8 cellular contexts compared by ENCODE assay signal in genomic region chr19:11092181-11092538, GRCh38. TPM values are rescaled to one million over a fixed set of nuclear protein-coding genes. Genes with fewer than 3 reads are reported as not detected.
DNase-seq lines count a peak whose midpoint lies in the region; ATAC-seq and TF ChIP-seq lines count a peak whose summit lies in the region.

No MANE protein-coding gene starts in this region.

- intact Hi-C loops in PC-9 (cut with micrococcal nuclease; ENCODE audit: unreplicated experiment) (loop anchor here (5.0 kb wide), 1 partner anchor 45 kb away; no protein-coding TSS in a partner anchor), breast epithelium (cut with DNase I; ENCODE audit: low total_unique reads) (no loop called here), transverse colon (cut with DNase I; ENCODE audit: low total_unique reads) (loop anchor here (2.0 kb wide), 1 partner anchor 61 kb away; no protein-coding TSS in a partner anchor)

- H4K20me1 ChIP-seq in PC-9 (ENCODE audit: insufficient read depth): peaks cover 36% of the 10 kb centered on the region

- H3K9me2 ChIP-seq in PC-9 (ENCODE audit: insufficient read depth): no peaks in the 10 kb centered on the region

- peaks cover 77% of the 10 kb centered on the region for H3F3A ChIP-seq in PC-9 (ENCODE audit: insufficient read depth, low read depth)

- H3K27me3 Mint-ChIP-seq in memory B cell: peaks cover 9% of the 10 kb centered on the region

- H3K27me3 ChIP-seq in PC-9 (ENCODE audit: insufficient read depth, low read depth) (no peaks in the 10 kb centered on the region), breast epithelium (no peaks in the 10 kb centered on the region), transverse colon (no peaks in the 10 kb centered on the region)

- H2AFZ ChIP-seq in PC-9: no peak overlapping the region

- no peak for TF ChIP-seq EP300 in transverse colon (IDR thresholded peaks at IDR 0.05; ENCODE audit: low read depth)

- no TSS peak for BruUV-seq in PC-9 (replicated peaks; lab: Mats Ljungman, UMichigan)

- CTCF ChIA-PET in GM10248 (lab: Yijun Ruan, JAX): interaction anchor here (1.0 to 6.8 kb wide), 3 partner anchors 26 to 57 kb away, joined by 3 to 31 read pairs (median 12); no protein-coding TSS in a partner anchor
- CTCF ChIA-PET in PC-9 (lab: Charles Lee): interaction anchor here (1.0 kb wide), 1 partner anchor 56 kb away, joined by 3 read pairs; no protein-coding TSS in a partner anchor

- H3K4me2 ChIP-seq in PC-9: peak overlapping the region; percentile 96

- H3K36me3 Mint-ChIP-seq in memory B cell: peaks cover 2% of the 10 kb centered on the region

- H3K36me3 ChIP-seq in PC-9 (ENCODE audit: low read depth): peaks cover 38% of the 10 kb centered on the region
- no peaks in the 10 kb centered on the region for H3K36me3 ChIP-seq in breast epithelium
- no peaks in the 10 kb centered on the region for H3K36me3 ChIP-seq in transverse colon

- in situ Hi-C loops in transverse colon (cut with MboI; ENCODE audit: low pct_ligation_motif_present in 1 of 4, low pct_unique_long_range_greater_than_20kb in 1 of 4, low sequenced_read_pairs in 3 of 4): no loop called here

- no peak overlapping the region for H3K4me3 Mint-ChIP-seq in memory B cell

- ATAC-seq in memory B cell (ENCODE audit: low read depth) (no peak), HG03039 (IDR thresholded peaks at IDR 0.05; ENCODE audit: unreplicated experiment) (no peak)

- peaks cover 66% of the 10 kb centered on the region for H3K79me2 ChIP-seq in PC-9 (ENCODE audit: low read depth)

- H3K9me3 Mint-ChIP-seq in memory B cell: no peaks in the 10 kb centered on the region

- DNase-seq in GM10248 (ENCODE audit: extremely low spot score) (peak; percentile 29), PC-9 (peak in 1 of 2 experiments; percentile 91), breast epithelium (ENCODE audit: low spot score in 2 of 2) (no peak), memory B cell (ENCODE audit: low spot score in 2 of 2) (no peak), transverse colon (no peak), NCI-H1092 treated with DMSO at 0.1 percent for 48 hours (lab: John Stamatoyannopoulos, UW) (no peak), DMS 273 (lab: John Stamatoyannopoulos, UW; ENCODE audit: unreplicated experiment) (no peak)

- POLR2A ChIA-PET in GM10248 (lab: Yijun Ruan, JAX) (no interaction called here), PC-9 (lab: Charles Lee; ENCODE audit: unreplicated experiment) (no interaction called here)

- WGBS in transverse colon (ENCODE audit: low coverage in 1 of 2), 2 donors: 0 to 38% methylated on average over 2 to 6 of the region's 6 CpGs

- TF ChIP-seq CTCF in GM10248 (IDR thresholded peaks at IDR 0.05; ENCODE audit: control extremely low read depth, extremely low read depth, low read depth, missing control alignments): no peak
- no peak for TF ChIP-seq CTCF in PC-9 (conservative IDR thresholded peaks at IDR 0.05)
- TF ChIP-seq CTCF in breast epithelium (IDR thresholded peaks at IDR 0.05): no peak
- no peak for TF ChIP-seq CTCF in transverse colon (IDR thresholded peaks at IDR 0.05)

- H3K4me1 ChIP-seq in PC-9 (replicated peaks; ENCODE audit: insufficient read depth) (peaks cover 73% of the 10 kb centered on the region), breast epithelium (peaks cover 0 to 9% of the 10 kb centered on the region in 2 donors), transverse colon (peaks cover 14 to 72% (median 56%) of the 10 kb centered on the region in 4 donors)

- peak overlapping the region; percentile 91 for H3K27ac Mint-ChIP-seq in memory B cell

- peaks cover 14% of the 10 kb centered on the region for H3K4me1 Mint-ChIP-seq in memory B cell

- peak overlapping the region; percentile 90 for H3K4me3 ChIP-seq in PC-9
- H3K4me3 ChIP-seq in breast epithelium: peak overlapping the region in 2 of 3 donors; percentile 62 to 81
- H3K4me3 ChIP-seq in transverse colon: peak overlapping the region in 3 of 4 donors; percentile 61 to 81 (median 69)

- H3K27ac ChIP-seq in PC-9 (peak overlapping the region; percentile 98), breast epithelium (peak overlapping the region; percentile 98 to 99), transverse colon (peak overlapping the region; percentile 90 to 98 (median 97))

- TF ChIP-seq POLR2A in breast epithelium (IDR thresholded peaks at IDR 0.05) (no peak), transverse colon (IDR thresholded peaks at IDR 0.05) (no peak)

- H3K9me3 ChIP-seq in PC-9 (ENCODE audit: insufficient read depth, low read depth) (no peaks in the 10 kb centered on the region), breast epithelium (no peaks in the 10 kb centered on the region), transverse colon (no peaks in the 10 kb centered on the region)

RNA-seq across cellular contexts. Expression of gene LDLR, which starts 2.9 kb away (rescaled TPM):
- total RNA-seq in PC-9 (2021) (160 and 182 TPM in 2 replicates), breast epithelium (10 to 100 TPM; 12.6 to 47.4 (median 45.6) TPM), transverse colon (100 to 1,000 TPM in 2 of 4 donors, 10 to 100 TPM in 2; 26.4 to 275 (median 109) TPM)
